ENCODE assay signal across 1 cellular context in the genomic region with DNA sequence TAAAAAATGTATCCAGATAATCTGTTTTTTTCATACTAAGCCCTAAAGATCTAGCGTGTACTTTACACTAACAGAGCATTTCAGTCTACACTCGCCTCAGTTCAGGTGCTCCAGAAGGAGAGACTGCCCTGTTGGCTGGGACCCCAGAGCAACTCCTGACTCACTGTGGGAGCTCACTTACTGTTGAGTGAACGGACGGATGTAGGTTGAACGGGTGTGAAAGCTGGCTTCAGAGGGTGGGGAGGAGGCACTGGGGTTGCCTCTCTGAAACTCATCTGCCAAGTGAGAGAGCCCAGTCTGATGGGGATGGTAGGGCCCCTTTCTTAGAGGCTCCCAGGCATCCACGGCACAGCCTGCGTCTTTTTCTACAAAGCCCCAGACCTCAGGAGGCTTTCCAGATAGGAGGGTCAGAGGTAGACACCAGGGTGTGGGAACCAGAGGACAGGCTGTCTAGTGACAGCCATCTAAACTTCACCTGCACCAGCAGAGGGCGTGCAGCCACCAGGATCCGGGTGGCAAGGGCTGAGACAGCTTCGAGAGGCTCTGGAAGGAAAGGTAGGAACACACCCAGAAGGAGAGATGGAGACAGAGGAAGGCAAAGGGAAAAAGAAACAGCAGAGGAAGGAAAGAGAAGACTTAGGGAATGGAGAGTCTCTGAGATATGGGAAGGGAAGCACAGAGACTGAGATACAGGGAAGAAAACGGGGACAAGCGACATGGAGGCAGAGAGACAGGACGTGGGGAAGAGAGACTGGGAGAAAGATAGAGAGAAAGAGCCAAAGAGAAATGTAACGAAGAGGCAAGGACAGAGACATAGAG.
A peak's percentile ranks its signal among the peaks of the same experiment; 100 is the strongest.
TF ChIP-seq lines count a peak whose summit lies in the region.

No MANE protein-coding gene starts in this region.

TF ChIP-seq in IMR-90, 13 proteins besides CTCF, POLR2A, EP300 and RAD21:
- TF ChIP-seq MXI1 (IDR thresholded peaks at IDR 0.05; ENCODE audit: borderline replicate concordance, low read depth, low read length) (no peak), SMC3 (IDR thresholded peaks at IDR 0.05; ENCODE audit: low read depth, low read length) (peak; percentile 77), MAFK (IDR thresholded peaks at IDR 0.05; ENCODE audit: low read depth, low read length) (no peak)
- TF ChIP-seq, protein P1, sequence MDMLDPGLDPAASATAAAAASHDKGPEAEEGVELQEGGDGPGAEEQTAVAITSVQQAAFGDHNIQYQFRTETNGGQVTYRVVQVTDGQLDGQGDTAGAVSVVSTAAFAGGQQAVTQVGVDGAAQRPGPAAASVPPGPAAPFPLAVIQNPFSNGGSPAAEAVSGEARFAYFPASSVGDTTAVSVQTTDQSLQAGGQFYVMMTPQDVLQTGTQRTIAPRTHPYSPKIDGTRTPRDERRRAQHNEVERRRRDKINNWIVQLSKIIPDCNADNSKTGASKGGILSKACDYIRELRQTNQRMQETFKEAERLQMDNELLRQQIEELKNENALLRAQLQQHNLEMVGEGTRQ (IDR thresholded peaks at IDR 0.05; ENCODE audit: low read depth, low read length) = no peak
